In the genomic region with DNA sequence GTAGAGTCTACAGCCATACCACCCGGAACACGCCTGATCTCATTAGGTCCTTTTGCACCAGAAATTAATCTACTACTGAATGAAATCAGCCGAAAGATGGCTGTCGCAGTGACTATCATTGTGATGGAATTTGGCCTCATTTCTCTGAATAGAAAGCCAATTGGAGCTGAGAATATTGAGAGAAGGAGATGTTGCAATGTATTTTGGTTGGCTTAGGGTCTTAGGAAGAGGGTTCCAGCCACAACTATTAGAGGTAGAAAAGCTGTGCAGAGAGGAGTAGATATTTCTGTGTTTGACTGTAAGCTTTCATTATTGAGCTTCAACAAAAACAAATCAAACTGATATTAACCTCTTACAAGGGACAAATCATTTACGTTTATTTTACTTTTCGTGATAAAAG, we compare ENCODE assay signal across 31 cellular contexts.
"Had no signal": no experiment of that assay in that cellular context is flagged by ENCODE, and none has a peak within 500 bp of the region (broad histone marks: within the 10 kb centered on the region; RNA-seq: fewer than 3 reads in every experiment).

No MANE protein-coding gene starts in this region.

- H3K27ac Mint-ChIP-seq: activated B cell treated with CpG ODN at 0.5 μM for 24 hours; activated CD4-positive, alpha-beta memory T cell treated with anti-CD3 and anti-CD28 coated beads for 36 hours; activated naive CD4-positive, alpha-beta T cell treated with anti-CD3 and anti-CD28 coated beads for 36 hours; activated naive CD4-positive, alpha-beta T cell treated with anti-CD3 and anti-CD28 coated beads, Interleukin-2, amount 50 U/mL, for 72 hours; activated T-helper 1 cell treated with anti-CD3 and anti-CD28 coated beads, Interleukin-12 subunit alpha, Interleukin-12 subunit beta, Interleukin-2, Interleukin-4 antibody, amounts not matched to agents 30 ng/mL and 10 ng/mL and 1 ng/mL, durations not matched to agents 14 hours and 24 hours and 36 hours had no signal

- H3K27ac ChIP-seq: adrenal gland, brain microvascular endothelial cell, VCaP had no signal

- H3K9me3 Mint-ChIP-seq: activated B cell treated with CpG ODN at 0.5 μM for 24 hours; activated CD4-positive, alpha-beta memory T cell treated with anti-CD3 and anti-CD28 coated beads for 36 hours; activated naive CD4-positive, alpha-beta T cell treated with anti-CD3 and anti-CD28 coated beads for 36 hours; activated naive CD4-positive, alpha-beta T cell treated with anti-CD3 and anti-CD28 coated beads, Interleukin-2, amount 50 U/mL, for 72 hours; activated T-cell treated with anti-CD3 and anti-CD28 coated beads, Interleukin-2, amount 50 U/mL, for 4 hours; activated T-helper 1 cell treated with anti-CD3 and anti-CD28 coated beads, Interleukin-12 subunit alpha, Interleukin-12 subunit beta, Interleukin-2, Interleukin-4 antibody, amounts not matched to agents 30 ng/mL and 10 ng/mL and 1 ng/mL, durations not matched to agents 14 hours and 24 hours and 36 hours; central memory CD8-positive, alpha-beta T cell had no signal

- H3K4me1 ChIP-seq: adrenal gland had no signal

- H3K4me3 Mint-ChIP-seq: activated B cell treated with CpG ODN at 0.5 μM for 24 hours; activated CD4-positive, alpha-beta memory T cell treated with anti-CD3 and anti-CD28 coated beads for 36 hours; activated naive CD4-positive, alpha-beta T cell treated with anti-CD3 and anti-CD28 coated beads for 36 hours; activated T-cell treated with anti-CD3 and anti-CD28 coated beads, Interleukin-2, amount 50 U/mL, for 4 hours; activated T-helper 1 cell treated with anti-CD3 and anti-CD28 coated beads, Interleukin-12 subunit alpha, Interleukin-12 subunit beta, Interleukin-2, Interleukin-4 antibody, amounts not matched to agents 30 ng/mL and 10 ng/mL and 1 ng/mL, durations not matched to agents 14 hours and 24 hours and 36 hours; central memory CD8-positive, alpha-beta T cell had no signal

- H3K4me3 ChIP-seq: adrenal gland had no signal

- H3K9me3 ChIP-seq: adrenal gland had no signal

- H3K27me3 ChIP-seq: adrenal gland, brain microvascular endothelial cell had no signal

- DNase-seq: activated B cell treated with CpG ODN at 0.5 μM for 24 hours; activated CD4-positive, alpha-beta memory T cell treated with anti-CD3 and anti-CD28 coated beads for 36 hours; activated CD4-positive, alpha-beta T cell treated with anti-CD3 and anti-CD28 coated beads for 4 hours; activated CD4-positive, alpha-beta T cell treated with anti-CD3 and anti-CD28 coated beads, Interleukin-2, amount 50 U/mL, for 1 hour; activated CD4-positive, CD25-positive, alpha-beta regulatory T cell treated with anti-CD3 and anti-CD28 coated beads, Interleukin-2, amount 50 U/mL, for 72 hours; activated CD8-positive, alpha-beta memory T cell treated with anti-CD3 and anti-CD28 coated beads, Interleukin-2, amount 50 U/mL, for 4 hours; activated gamma-delta T cell treated with Interleukin-2 at 50 U/mL for 16 hours; activated naive CD4-positive, alpha-beta T cell treated with anti-CD3 and anti-CD28 coated beads for 36 hours; activated T-cell treated with anti-CD3 and anti-CD28 coated beads for 4 hours; activated T-cell treated with anti-CD3 and anti-CD28 coated beads, Interleukin-2, amount 50 U/mL, for 4 hours; adrenal gland; Karpas-422; KBM-7; NCI-H1105; NCI-H1436; NCI-H1694; NCI-H1930; NCI-H345; NCI-H524 treated with DMSO at 0.1 percent for 48 hours; SIG-M5; SW 1271; T-helper 1 cell; T-helper 2 cell; T-helper 9 cell had no signal

- H3K4me1 Mint-ChIP-seq: activated B cell treated with CpG ODN at 0.5 μM for 24 hours; central memory CD8-positive, alpha-beta T cell had no signal

- ATAC-seq: activated naive CD4-positive, alpha-beta T cell treated with anti-CD3 and anti-CD28 coated beads, Interleukin-2, amount 50 U/mL, for 72 hours; activated T-cell treated with anti-CD3 and anti-CD28 coated beads, Interleukin-2, amount 50 U/mL, for 4 hours; Panc1; SK-N-SH treated with all-trans-retinoic acid at 6 μM for 48 hours had no signal

- H3K36me3 ChIP-seq: adrenal gland, brain microvascular endothelial cell had no signal

- H3K36me3 Mint-ChIP-seq: activated CD4-positive, alpha-beta memory T cell treated with anti-CD3 and anti-CD28 coated beads for 36 hours; activated naive CD4-positive, alpha-beta T cell treated with anti-CD3 and anti-CD28 coated beads, Interleukin-2, amount 50 U/mL, for 72 hours had no signal

- H3K27me3 Mint-ChIP-seq: activated B cell treated with CpG ODN at 0.5 μM for 24 hours; central memory CD8-positive, alpha-beta T cell had no signal
